ENCODE assay signal across 8 cellular contexts in genomic region chr3:44974406-44974805, GRCh38. TPM values are rescaled to one million over a fixed set of nuclear protein-coding genes. Genes with fewer than 3 reads are reported as not detected.
DNase-seq lines count a peak whose midpoint lies in the region; ATAC-seq and TF ChIP-seq lines count a peak whose summit lies in the region.

No MANE protein-coding gene starts in this region.

- H3K9me3 ChIP-seq in GM23248 (ENCODE audit: low read depth) (no peaks in the 10 kb centered on the region), Peyer's patch (no peaks in the 10 kb centered on the region), esophagus muscularis mucosa (no peaks in the 10 kb centered on the region), parathyroid adenoma (ENCODE audit: control insufficient read depth, low read length) (no peaks in the 10 kb centered on the region)

- DNase-seq in GM23248 (no peak), Peyer's patch (peak in 1 of 3 donors; percentile 82), esophagus muscularis mucosa (ENCODE audit: extremely low spot score) (no peak)

- H4K20me1 ChIP-seq in GM23248 (ENCODE audit: insufficient read depth) = no peaks in the 10 kb centered on the region; the same call in 1 of the 2 replicates

- H3K27me3 ChIP-seq in GM23248 (replicated peaks; ENCODE audit: insufficient read depth) (no peaks in the 10 kb centered on the region), Peyer's patch (no peaks in the 10 kb centered on the region), esophagus muscularis mucosa (no peaks in the 10 kb centered on the region), parathyroid adenoma (ENCODE audit: control insufficient read depth, insufficient read depth, low read length) (no peaks in the 10 kb centered on the region)

- TF ChIP-seq CTCF in Peyer's patch (IDR thresholded peaks at IDR 0.05) = no peak
- TF ChIP-seq CTCF in esophagus muscularis mucosa (IDR thresholded peaks at IDR 0.05) = no peak
- TF ChIP-seq CTCF in parathyroid adenoma (IDR thresholded peaks at IDR 0.05) = no peak

- peaks cover 5% of the 10 kb centered on the region; the same call in 1 of the 2 replicates for H3K4me1 ChIP-seq in GM23248 (ENCODE audit: insufficient read depth)
- H3K4me1 ChIP-seq in Peyer's patch = peaks cover 0 to 52% (median 5%) of the 10 kb centered on the region in 4 donors
- H3K4me1 ChIP-seq in esophagus muscularis mucosa = peaks cover 36 to 57% (median 44%) of the 10 kb centered on the region in 4 donors
- peaks cover 9% of the 10 kb centered on the region for H3K4me1 ChIP-seq in parathyroid adenoma

- H3F3A ChIP-seq in GM23248 (ENCODE audit: insufficient read depth) = no peaks in the 10 kb centered on the region

- peak in 1 of 2 donors; percentile 26 for TF ChIP-seq POLR2A in Peyer's patch (IDR thresholded peaks at IDR 0.05)
- TF ChIP-seq POLR2A in esophagus muscularis mucosa (IDR thresholded peaks at IDR 0.05; ENCODE audit: low read depth) = no peak

- TF ChIP-seq EP300 in esophagus muscularis mucosa (IDR thresholded peaks at IDR 0.05) = no peak

- no peak for ATAC-seq in GM21825 (IDR thresholded peaks at IDR 0.05; ENCODE audit: unreplicated experiment)
- ATAC-seq in GM21515 (IDR thresholded peaks at IDR 0.05; ENCODE audit: unreplicated experiment) = no peak
- ATAC-seq in HG03460 (IDR thresholded peaks at IDR 0.05; ENCODE audit: unreplicated experiment) = no peak
- ATAC-seq in GM21576 (IDR thresholded peaks at IDR 0.05; ENCODE audit: unreplicated experiment) = no peak

- H3K9me2 ChIP-seq in GM23248 (ENCODE audit: insufficient read depth) = no peaks in the 10 kb centered on the region

- H2AFZ ChIP-seq in GM23248 (no peak overlapping the region), parathyroid adenoma (no peak overlapping the region)

- in situ Hi-C loops in GM23248 (cut with MboI) = no loop called here

- peak overlapping the region; percentile 96 for H3K4me3 ChIP-seq in GM23248
- H3K4me3 ChIP-seq in Peyer's patch = peak overlapping the region in 3 of 4 donors; percentile 84 to 97 (median 91)
- H3K4me3 ChIP-seq in esophagus muscularis mucosa = peak overlapping the region; percentile 71 to 99 (median 93)
- H3K4me3 ChIP-seq in parathyroid adenoma (ENCODE audit: low read depth, low read length) = peak overlapping the region; percentile 96

- H3K4me2 ChIP-seq in GM23248 (ENCODE audit: unreplicated experiment) (peak overlapping the region; percentile 97), parathyroid adenoma (ENCODE audit: low read length) (peak overlapping the region; percentile 62)

- peak overlapping the region; percentile 97 for H3K9ac ChIP-seq in GM23248
- H3K9ac ChIP-seq in parathyroid adenoma = no peak overlapping the region

- no peaks in the 10 kb centered on the region for H3K36me3 ChIP-seq in GM23248 (ENCODE audit: low read depth)
- no peaks in the 10 kb centered on the region for H3K36me3 ChIP-seq in Peyer's patch
- H3K36me3 ChIP-seq in esophagus muscularis mucosa = no peaks in the 10 kb centered on the region
- no peaks in the 10 kb centered on the region for H3K36me3 ChIP-seq in parathyroid adenoma (ENCODE audit: control insufficient read depth, insufficient read depth, low read length)

- intact Hi-C loops in esophagus muscularis mucosa (cut with DNase I) = loop anchor here (10.0 kb wide), 1 partner anchor 110 kb away; the partner anchor contains the start of gene TMEM42

- WGBS in GM23248 (ENCODE audit: low coverage in 1 of 2, low lambda C conversion rate in 2 of 2, missing lambda C conversion rate in 2 of 2), 2 experiments = 94 to 96% methylated on average over 4 of the region's 4 CpGs
- 81% methylated on average over 4 of the region's 4 CpGs for WGBS in esophagus muscularis mucosa

- H3K27ac ChIP-seq in GM23248 = no peak overlapping the region
- peak overlapping the region in 3 of 4 donors; percentile 90 to 97 (median 91) for H3K27ac ChIP-seq in Peyer's patch
- peak overlapping the region in 1 of 4 donors; percentile 92 for H3K27ac ChIP-seq in esophagus muscularis mucosa (replicated peaks in 1 of 4)
- no peak overlapping the region for H3K27ac ChIP-seq in parathyroid adenoma

- H3K79me2 ChIP-seq in GM23248 (ENCODE audit: insufficient read depth) (peaks cover 94% of the 10 kb centered on the region), parathyroid adenoma (peaks cover 64% of the 10 kb centered on the region)

RNA-seq across cellular contexts. Expression of gene ZDHHC3, which starts 1.6 kb away (rescaled TPM):
- total RNA-seq in GM23248 (2014; rRNA removed; shearing (Covaris generic)) = 76.2 and 89.5 TPM in 2 replicates
- 48.7 and 48.9 TPM in 2 replicates for polyA plus RNA-seq in GM23248 (2016; fragmentation: Nextera tagmentation; extraction: Ambion mirVana)
- total RNA-seq in Peyer's patch = 100 to 1,000 TPM in 3 of 4 donors, 10 to 100 TPM in 1; 70.1 to 190 (median 152) TPM
- total RNA-seq in esophagus muscularis mucosa = 10 to 100 TPM; 59.6 to 81.3 (median 72.8) TPM

RNA-seq across cellular contexts. Expression of gene EXOSC7, which starts 1.6 kb away (rescaled TPM):
- 31.1 and 60.7 TPM in 2 replicates for total RNA-seq in GM23248 (2014; rRNA removed; shearing (Covaris generic))
- 49.1 and 53.5 TPM in 2 replicates for polyA plus RNA-seq in GM23248 (2016; fragmentation: Nextera tagmentation; extraction: Ambion mirVana)
- 10 to 100 TPM; 19.8 to 66.0 (median 28.6) TPM for total RNA-seq in Peyer's patch
- 10 to 100 TPM; 20.8 to 35.1 (median 29.2) TPM for total RNA-seq in esophagus muscularis mucosa

RNA-seq across cellular contexts. Expression of gene CLEC3B, which starts 51.7 kb away (rescaled TPM):
- 42.1 and 45.4 TPM in 2 replicates for total RNA-seq in GM23248 (2014; rRNA removed; shearing (Covaris generic))
- polyA plus RNA-seq in GM23248 (2016; fragmentation: Nextera tagmentation; extraction: Ambion mirVana) = 48.8 and 49.5 TPM in 2 replicates
- total RNA-seq in Peyer's patch (10 to 100 TPM; 11.6 to 47.9 (median 32.7) TPM), esophagus muscularis mucosa (100 to 1,000 TPM in 1 of 4 donors, 10 to 100 TPM in 3; 47.1 to 144 (median 75.1) TPM)

Comparison
In these comparisons a context has a peak if more than half of its experiments do, and no peak if none do; other contexts are left out.
1. H3K27ac ChIP-seq: peak in Peyer's patch (3 of 4); none in GM23248 (single experiment) and parathyroid adenoma (single experiment).
2. Peak in every context shown above with its lines, with median percentiles within 50 percentile points of each other: H3K4me3 ChIP-seq.